1 cellular context compared by ENCODE assay signal in the genomic region with DNA sequence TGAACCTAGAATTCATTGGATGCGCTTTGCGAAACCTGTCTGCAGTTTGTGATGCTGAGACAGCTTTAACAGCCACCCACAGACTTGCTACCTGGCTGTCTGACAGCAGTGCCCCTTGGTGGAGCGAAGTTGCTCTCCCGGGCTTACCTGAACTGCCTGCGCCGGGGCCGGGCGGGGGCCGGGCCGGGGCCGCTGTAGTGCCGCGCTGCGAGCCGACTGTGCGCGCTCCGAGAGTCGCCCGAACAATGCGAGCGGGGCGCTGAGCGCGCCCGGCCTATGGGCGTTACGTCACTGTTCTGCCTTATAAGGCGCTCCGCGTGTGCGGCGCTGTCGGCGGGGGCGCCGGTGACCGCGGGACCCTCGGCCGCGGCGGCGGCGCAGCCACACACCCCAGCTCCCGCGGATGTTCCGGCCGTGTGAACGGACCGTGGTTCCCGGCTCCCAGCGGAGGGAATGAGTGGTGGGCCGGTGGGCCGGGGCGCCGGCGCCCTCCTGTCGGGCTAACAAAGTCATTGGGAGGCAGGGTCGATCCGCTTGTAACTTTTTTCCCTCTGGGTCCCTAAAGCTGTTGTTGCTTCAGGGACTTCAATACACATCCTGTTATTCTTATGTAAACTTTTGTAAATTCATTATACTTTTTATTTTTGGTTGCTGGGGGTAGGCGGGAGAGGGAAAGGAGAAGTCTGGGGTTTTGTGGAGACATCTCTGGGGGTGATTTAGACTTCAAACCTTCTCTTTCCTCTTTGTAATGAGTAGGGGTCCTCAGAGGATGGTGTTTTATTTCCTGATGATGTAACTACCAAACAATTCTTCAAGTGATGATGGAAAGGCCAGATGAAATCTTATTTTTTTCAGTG.
TF ChIP-seq lines count a peak whose summit lies in the region.

No MANE protein-coding gene starts in this region.

TF ChIP-seq in HepG2, 621 proteins besides CTCF, POLR2A, EP300 and RAD21 (continued from another document and continues in another):
- TF ChIP-seq ATF1 (CRISPR knock-in tag; IDR thresholded peaks at IDR 0.05): no peak
- peak; percentile 32; the same call in 1 of the 2 replicates for TF ChIP-seq ZNF362 (CRISPR knock-in tag; IDR thresholded peaks at IDR 0.05; ENCODE audit: borderline replicate concordance)
- TF ChIP-seq, protein P1, sequence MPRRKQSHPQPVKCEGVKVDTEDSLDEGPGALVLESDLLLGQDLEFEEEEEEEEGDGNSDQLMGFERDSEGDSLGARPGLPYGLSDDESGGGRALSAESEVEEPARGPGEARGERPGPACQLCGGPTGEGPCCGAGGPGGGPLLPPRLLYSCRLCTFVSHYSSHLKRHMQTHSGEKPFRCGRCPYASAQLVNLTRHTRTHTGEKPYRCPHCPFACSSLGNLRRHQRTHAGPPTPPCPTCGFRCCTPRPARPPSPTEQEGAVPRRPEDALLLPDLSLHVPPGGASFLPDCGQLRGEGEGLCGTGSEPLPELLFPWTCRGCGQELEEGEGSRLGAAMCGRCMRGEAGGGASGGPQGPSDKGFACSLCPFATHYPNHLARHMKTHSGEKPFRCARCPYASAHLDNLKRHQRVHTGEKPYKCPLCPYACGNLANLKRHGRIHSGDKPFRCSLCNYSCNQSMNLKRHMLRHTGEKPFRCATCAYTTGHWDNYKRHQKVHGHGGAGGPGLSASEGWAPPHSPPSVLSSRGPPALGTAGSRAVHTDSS (CRISPR knock-in tag; conservative IDR thresholded peaks at IDR 0.05): no peak
- no peak for TF ChIP-seq SNRNP70 (IDR thresholded peaks at IDR 0.05; ENCODE audit: low read depth, low read length)
- TF ChIP-seq SIN3B (IDR thresholded peaks at IDR 0.05; ENCODE audit: low read length): peak; percentile 21; the same call in 1 of the 2 replicates
- TF ChIP-seq FOXA3 (CRISPR knock-in tag; IDR thresholded peaks at IDR 0.05): peak; percentile 77
- no peak for TF ChIP-seq ZBTB8A (CRISPR knock-in tag; IDR thresholded peaks at IDR 0.05; ENCODE audit: borderline replicate concordance, low read depth)
- no peak for TF ChIP-seq CAMTA2 (CRISPR knock-in tag; IDR thresholded peaks at IDR 0.05; ENCODE audit: borderline replicate concordance)
- 0 out of 2 replicates have a peak, but pooled peaks have one; percentile 56 for TF ChIP-seq ZBTB25 (CRISPR knock-in tag; IDR thresholded peaks at IDR 0.05)
- no peak for TF ChIP-seq NFYC (CRISPR knock-in tag; IDR thresholded peaks at IDR 0.05)
- TF ChIP-seq ZBTB7B (CRISPR knock-in tag; IDR thresholded peaks at IDR 0.05): peak; percentile 75
- TF ChIP-seq PAX8 (CRISPR knock-in tag; IDR thresholded peaks at IDR 0.05; ENCODE audit: borderline replicate concordance): peak; percentile 86; the same call in 1 of the 2 replicates
- TF ChIP-seq ZNF616 (CRISPR knock-in tag; IDR thresholded peaks at IDR 0.05; ENCODE audit: low read depth): 0 out of 2 replicates have a peak, but pooled peaks have one; percentile 71
- TF ChIP-seq ATRX (CRISPR knock-in tag; IDR thresholded peaks at IDR 0.05; ENCODE audit: borderline replicate concordance): no peak
- TF ChIP-seq WIZ (CRISPR knock-in tag; IDR thresholded peaks at IDR 0.05): peak; percentile 47; the same call in 1 of the 2 replicates
- no peak for TF ChIP-seq ZNF335 (CRISPR knock-in tag; IDR thresholded peaks at IDR 0.05)
- no peak; the same call in 1 of the 2 replicates for TF ChIP-seq GATAD2A (CRISPR knock-in tag; IDR thresholded peaks at IDR 0.05)
- TF ChIP-seq, protein P2, sequence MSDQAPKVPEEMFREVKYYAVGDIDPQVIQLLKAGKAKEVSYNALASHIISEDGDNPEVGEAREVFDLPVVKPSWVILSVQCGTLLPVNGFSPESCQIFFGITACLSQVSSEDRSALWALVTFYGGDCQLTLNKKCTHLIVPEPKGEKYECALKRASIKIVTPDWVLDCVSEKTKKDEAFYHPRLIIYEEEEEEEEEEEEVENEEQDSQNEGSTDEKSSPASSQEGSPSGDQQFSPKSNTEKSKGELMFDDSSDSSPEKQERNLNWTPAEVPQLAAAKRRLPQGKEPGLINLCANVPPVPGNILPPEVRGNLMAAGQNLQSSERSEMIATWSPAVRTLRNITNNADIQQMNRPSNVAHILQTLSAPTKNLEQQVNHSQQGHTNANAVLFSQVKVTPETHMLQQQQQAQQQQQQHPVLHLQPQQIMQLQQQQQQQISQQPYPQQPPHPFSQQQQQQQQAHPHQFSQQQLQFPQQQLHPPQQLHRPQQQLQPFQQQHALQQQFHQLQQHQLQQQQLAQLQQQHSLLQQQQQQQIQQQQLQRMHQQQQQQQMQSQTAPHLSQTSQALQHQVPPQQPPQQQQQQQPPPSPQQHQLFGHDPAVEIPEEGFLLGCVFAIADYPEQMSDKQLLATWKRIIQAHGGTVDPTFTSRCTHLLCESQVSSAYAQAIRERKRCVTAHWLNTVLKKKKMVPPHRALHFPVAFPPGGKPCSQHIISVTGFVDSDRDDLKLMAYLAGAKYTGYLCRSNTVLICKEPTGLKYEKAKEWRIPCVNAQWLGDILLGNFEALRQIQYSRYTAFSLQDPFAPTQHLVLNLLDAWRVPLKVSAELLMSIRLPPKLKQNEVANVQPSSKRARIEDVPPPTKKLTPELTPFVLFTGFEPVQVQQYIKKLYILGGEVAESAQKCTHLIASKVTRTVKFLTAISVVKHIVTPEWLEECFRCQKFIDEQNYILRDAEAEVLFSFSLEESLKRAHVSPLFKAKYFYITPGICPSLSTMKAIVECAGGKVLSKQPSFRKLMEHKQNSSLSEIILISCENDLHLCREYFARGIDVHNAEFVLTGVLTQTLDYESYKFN (CRISPR knock-in tag; conservative IDR thresholded peaks at IDR 0.05): peak; percentile 62; the same call in 1 of the 2 replicates
- TF ChIP-seq, protein P3, sequence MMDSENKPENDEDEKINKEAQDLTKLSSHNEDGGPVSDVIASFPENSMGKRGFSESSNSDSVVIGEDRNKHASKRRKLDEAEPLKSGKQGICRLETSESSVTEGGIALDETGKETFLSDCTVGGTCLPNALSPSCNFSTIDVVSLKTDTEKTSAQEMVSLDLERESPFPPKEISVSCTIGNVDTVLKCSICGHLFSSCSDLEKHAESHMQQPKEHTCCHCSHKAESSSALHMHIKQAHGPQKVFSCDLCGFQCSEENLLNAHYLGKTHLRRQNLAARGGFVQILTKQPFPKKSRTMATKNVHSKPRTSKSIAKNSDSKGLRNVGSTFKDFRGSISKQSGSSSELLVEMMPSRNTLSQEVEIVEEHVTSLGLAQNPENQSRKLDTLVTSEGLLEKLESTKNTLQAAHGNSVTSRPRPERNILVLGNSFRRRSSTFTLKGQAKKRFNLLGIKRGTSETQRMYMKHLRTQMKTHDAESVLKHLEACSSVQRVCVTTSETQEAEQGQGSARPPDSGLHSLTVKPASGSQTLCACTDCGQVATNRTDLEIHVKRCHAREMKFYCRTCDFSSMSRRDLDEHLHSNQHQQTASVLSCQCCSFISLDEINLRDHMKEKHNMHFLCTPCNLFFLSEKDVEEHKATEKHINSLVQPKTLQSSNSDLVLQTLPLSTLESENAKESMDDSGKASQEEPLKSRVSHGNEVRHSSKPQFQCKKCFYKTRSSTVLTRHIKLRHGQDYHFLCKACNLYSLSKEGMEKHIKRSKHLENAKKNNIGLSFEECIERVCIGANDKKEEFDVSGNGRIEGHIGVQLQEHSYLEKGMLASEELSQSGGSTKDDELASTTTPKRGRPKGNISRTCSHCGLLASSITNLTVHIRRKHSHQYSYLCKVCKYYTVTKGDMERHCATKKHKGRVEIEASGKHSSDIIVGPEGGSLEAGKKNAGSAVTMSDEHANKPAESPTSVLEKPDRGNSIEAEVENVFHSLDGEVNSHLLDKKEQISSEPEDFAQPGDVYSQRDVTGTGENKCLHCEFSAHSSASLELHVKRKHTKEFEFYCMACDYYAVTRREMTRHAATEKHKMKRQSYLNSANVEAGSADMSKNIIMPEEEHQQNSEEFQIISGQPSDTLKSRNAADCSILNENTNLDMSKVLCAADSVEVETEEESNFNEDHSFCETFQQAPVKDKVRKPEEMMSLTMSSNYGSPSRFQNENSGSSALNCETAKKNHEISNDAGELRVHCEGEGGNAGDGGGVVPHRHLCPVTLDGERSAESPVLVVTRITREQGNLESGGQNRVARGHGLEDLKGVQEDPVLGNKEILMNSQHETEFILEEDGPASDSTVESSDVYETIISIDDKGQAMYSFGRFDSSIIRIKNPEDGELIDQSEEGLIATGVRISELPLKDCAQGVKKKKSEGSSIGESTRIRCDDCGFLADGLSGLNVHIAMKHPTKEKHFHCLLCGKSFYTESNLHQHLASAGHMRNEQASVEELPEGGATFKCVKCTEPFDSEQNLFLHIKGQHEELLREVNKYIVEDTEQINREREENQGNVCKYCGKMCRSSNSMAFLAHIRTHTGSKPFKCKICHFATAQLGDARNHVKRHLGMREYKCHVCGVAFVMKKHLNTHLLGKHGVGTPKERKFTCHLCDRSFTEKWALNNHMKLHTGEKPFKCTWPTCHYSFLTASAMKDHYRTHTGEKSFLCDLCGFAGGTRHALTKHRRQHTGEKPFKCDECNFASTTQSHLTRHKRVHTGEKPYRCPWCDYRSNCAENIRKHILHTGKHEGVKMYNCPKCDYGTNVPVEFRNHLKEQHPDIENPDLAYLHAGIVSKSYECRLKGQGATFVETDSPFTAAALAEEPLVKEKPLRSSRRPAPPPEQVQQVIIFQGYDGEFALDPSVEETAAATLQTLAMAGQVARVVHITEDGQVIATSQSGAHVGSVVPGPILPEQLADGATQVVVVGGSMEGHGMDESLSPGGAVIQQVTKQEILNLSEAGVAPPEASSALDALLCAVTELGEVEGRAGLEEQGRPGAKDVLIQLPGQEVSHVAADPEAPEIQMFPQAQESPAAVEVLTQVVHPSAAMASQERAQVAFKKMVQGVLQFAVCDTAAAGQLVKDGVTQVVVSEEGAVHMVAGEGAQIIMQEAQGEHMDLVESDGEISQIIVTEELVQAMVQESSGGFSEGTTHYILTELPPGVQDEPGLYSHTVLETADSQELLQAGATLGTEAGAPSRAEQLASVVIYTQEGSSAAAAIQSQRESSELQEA (CRISPR knock-in tag; IDR thresholded peaks at IDR 0.05; ENCODE audit: not compliant biosample characterization): peak; percentile 75
- TF ChIP-seq RBFOX2 (IDR thresholded peaks at IDR 0.05; ENCODE audit: low read depth, low read length): peak; percentile 99
- TF ChIP-seq FUBP1 (CRISPR knock-in tag; IDR thresholded peaks at IDR 0.05; ENCODE audit: borderline replicate concordance): no peak
- no peak for TF ChIP-seq ADNP (CRISPR knock-in tag; IDR thresholded peaks at IDR 0.05)
- peak; percentile 22 for TF ChIP-seq AGO1 (IDR thresholded peaks at IDR 0.05; ENCODE audit: low read depth, low read length, poor library complexity, severe bottlenecking)
- no peak for TF ChIP-seq ZFP62 (CRISPR knock-in tag; IDR thresholded peaks at IDR 0.05)
- TF ChIP-seq KLF6 (CRISPR knock-in tag; IDR thresholded peaks at IDR 0.05): peak; percentile 98
- no peak for TF ChIP-seq SETDB1 (CRISPR knock-in tag; IDR thresholded peaks at IDR 0.05; ENCODE audit: borderline replicate concordance)
- TF ChIP-seq, protein P4, sequence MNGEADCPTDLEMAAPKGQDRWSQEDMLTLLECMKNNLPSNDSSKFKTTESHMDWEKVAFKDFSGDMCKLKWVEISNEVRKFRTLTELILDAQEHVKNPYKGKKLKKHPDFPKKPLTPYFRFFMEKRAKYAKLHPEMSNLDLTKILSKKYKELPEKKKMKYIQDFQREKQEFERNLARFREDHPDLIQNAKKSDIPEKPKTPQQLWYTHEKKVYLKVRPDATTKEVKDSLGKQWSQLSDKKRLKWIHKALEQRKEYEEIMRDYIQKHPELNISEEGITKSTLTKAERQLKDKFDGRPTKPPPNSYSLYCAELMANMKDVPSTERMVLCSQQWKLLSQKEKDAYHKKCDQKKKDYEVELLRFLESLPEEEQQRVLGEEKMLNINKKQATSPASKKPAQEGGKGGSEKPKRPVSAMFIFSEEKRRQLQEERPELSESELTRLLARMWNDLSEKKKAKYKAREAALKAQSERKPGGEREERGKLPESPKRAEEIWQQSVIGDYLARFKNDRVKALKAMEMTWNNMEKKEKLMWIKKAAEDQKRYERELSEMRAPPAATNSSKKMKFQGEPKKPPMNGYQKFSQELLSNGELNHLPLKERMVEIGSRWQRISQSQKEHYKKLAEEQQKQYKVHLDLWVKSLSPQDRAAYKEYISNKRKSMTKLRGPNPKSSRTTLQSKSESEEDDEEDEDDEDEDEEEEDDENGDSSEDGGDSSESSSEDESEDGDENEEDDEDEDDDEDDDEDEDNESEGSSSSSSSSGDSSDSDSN (CRISPR knock-in tag; IDR thresholded peaks at IDR 0.05): peak; percentile 97
- peak; percentile 98 for TF ChIP-seq TAF1 (CRISPR knock-in tag; IDR thresholded peaks at IDR 0.05)
- no peak for TF ChIP-seq ZNF484 (CRISPR knock-in tag; IDR thresholded peaks at IDR 0.05; ENCODE audit: borderline replicate concordance, low read depth)
- no peak for TF ChIP-seq HNRNPK (IDR thresholded peaks at IDR 0.05; ENCODE audit: low read depth, low read length, poor library complexity, severe bottlenecking)
- TF ChIP-seq KLF12 (CRISPR knock-in tag; IDR thresholded peaks at IDR 0.05; ENCODE audit: borderline replicate concordance): peak; percentile 87
- TF ChIP-seq, protein P5, sequence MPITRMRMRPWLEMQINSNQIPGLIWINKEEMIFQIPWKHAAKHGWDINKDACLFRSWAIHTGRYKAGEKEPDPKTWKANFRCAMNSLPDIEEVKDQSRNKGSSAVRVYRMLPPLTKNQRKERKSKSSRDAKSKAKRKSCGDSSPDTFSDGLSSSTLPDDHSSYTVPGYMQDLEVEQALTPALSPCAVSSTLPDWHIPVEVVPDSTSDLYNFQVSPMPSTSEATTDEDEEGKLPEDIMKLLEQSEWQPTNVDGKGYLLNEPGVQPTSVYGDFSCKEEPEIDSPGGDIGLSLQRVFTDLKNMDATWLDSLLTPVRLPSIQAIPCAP (CRISPR knock-in tag; IDR thresholded peaks at IDR 0.05; ENCODE audit: low read depth): no peak
